8 cellular contexts compared by ENCODE assay signal in the genomic region with DNA sequence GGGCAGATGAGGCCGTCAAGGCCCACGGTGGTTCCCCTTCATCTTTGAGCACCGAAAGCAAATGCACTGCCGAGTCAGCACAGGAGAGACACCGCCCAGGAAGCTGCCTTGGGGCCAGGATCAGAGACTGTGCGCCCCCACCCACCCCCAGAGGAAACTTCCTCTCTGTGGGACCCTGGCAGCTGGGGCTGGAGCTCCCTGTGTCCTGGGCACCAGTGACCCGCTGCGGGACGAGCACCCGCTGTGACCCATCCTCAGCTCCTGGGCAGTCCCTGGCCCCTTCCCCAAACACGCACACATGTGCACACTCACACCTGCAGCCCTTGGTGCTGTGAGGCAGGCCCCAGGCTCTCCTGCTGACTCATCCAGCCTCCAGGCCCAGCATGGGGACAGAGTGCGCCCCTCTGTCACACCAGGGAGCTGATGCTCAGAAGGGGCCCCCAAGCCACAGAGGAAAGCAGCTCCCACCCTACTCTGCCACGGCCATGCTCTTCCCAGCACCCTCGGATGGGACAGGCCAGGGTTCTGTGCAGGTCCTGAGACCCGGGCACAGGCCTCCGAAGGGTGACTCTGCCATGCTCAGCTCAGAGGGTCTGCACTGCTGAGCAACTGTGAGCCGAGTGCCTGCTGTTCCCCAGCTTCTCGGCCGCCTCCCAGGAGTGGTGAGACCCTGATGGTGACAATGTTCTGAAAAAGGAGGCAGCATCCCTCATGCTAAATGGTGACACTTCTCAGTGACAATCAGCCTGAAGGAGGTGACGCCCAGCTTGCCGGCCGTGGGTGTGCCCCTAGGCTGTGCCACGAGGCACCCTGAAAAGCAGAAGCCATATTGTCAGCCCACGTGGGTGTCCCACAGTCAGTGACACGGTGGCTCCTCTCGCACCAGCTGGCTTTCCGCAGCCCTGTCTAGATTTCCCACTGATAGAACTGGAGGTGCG. TPM values are rescaled to one million over a fixed set of nuclear protein-coding genes. Genes with fewer than 3 reads are reported as not detected.
DNase-seq lines count a peak whose midpoint lies in the region; ATAC-seq and TF ChIP-seq lines count a peak whose summit lies in the region.

No MANE protein-coding gene starts in this region.

- TF ChIP-seq POLR2A in thyroid gland (IDR thresholded peaks at IDR 0.05): no peak

- peak overlapping the region; percentile 79 for H3K4me3 ChIP-seq in Loucy (ENCODE audit: low read length, poor library complexity, severe bottlenecking)
- H3K4me3 ChIP-seq in thyroid gland (replicated peaks in 1 of 3): no peak overlapping the region

- H4K20me1 ChIP-seq in Loucy (ENCODE audit: insufficient read depth, low read length, poor library complexity, severe bottlenecking): peaks cover 31% of the 10 kb centered on the region

- H3K27me3 Mint-ChIP-seq in activated T-cell treated with anti-CD3 and anti-CD28 coated beads, Interleukin-2, amount 50 U/mL, for 72 hours (ENCODE audit: low read depth): no peaks in the 10 kb centered on the region

- peaks cover 92% of the 10 kb centered on the region for H3K79me2 ChIP-seq in Loucy (ENCODE audit: insufficient read depth, low read length)

- H3K9me3 ChIP-seq in Loucy (ENCODE audit: insufficient read depth, low read depth, low read length) (no peaks in the 10 kb centered on the region), thyroid gland (no peaks in the 10 kb centered on the region)

- H3K4me2 ChIP-seq in Loucy (ENCODE audit: low read depth, low read length, poor library complexity, severe bottlenecking): peak overlapping the region; percentile 79

- no peaks in the 10 kb centered on the region for H3K36me3 Mint-ChIP-seq in activated T-cell treated with anti-CD3 and anti-CD28 coated beads, Interleukin-2, amount 50 U/mL, for 72 hours (ENCODE audit: insufficient read depth in 2 of 2)

- POLR2A ChIA-PET in GM10248 (lab: Yijun Ruan, JAX): interaction anchor here (0.5 to 1.1 kb wide), 5 partner anchors 12 to 79 kb away, joined by 3 to 4 read pairs (median 3); no protein-coding TSS in a partner anchor

- WGBS in thyroid gland, 2 donors: 65 to 71% methylated on average over 17 to 20 of the region's 28 CpGs

- H3K4me3 Mint-ChIP-seq in activated T-cell treated with anti-CD3 and anti-CD28 coated beads, Interleukin-2, amount 50 U/mL, for 72 hours: peak overlapping the region; percentile 77 to 80

- peak; percentile 50 to 53 for ATAC-seq in activated T-cell treated with anti-CD3 and anti-CD28 coated beads, Interleukin-2, amount 50 U/mL, for 72 hours (replicated peaks in 1 of 2)
- no peak for ATAC-seq in left colon
- no peak for ATAC-seq in HG03439 (IDR thresholded peaks at IDR 0.05; ENCODE audit: unreplicated experiment)

- H3K36me3 ChIP-seq in Loucy (ENCODE audit: insufficient read depth, low read length) (no peaks in the 10 kb centered on the region), thyroid gland (no peaks in the 10 kb centered on the region)

- CTCF ChIA-PET in GM10248 (lab: Yijun Ruan, JAX): interaction anchor here (1.0 to 7.8 kb wide), 16 partner anchors 9 to 386 kb away, joined by 3 to 80 read pairs (median 6); no protein-coding TSS in a partner anchor

- H3K27ac ChIP-seq in thyroid gland: peak overlapping the region in 2 of 3 donors; percentile 7 to 78

- H3K9me3 Mint-ChIP-seq in activated T-cell treated with anti-CD3 and anti-CD28 coated beads, Interleukin-2, amount 50 U/mL, for 72 hours: no peaks in the 10 kb centered on the region

- peaks cover 27% of the 10 kb centered on the region for H3K4me1 ChIP-seq in Loucy (ENCODE audit: insufficient read depth, low read length, poor library complexity, severe bottlenecking)
- peaks cover 25 to 51% of the 10 kb centered on the region in 2 donors for H3K4me1 ChIP-seq in thyroid gland

- peak overlapping the region; percentile 91 for H3K9ac ChIP-seq in Loucy (ENCODE audit: low read depth, low read length, poor library complexity, severe bottlenecking)

- peak overlapping the region; percentile 76 for H3K27ac Mint-ChIP-seq in activated T-cell treated with anti-CD3 and anti-CD28 coated beads, Interleukin-2, amount 50 U/mL, for 72 hours

- no peak overlapping the region for H2AFZ ChIP-seq in Loucy (ENCODE audit: low read length)

- DNase-seq in GM10248 (ENCODE audit: extremely low spot score) (peak; percentile 78), left colon (peak; percentile 54 to 56), thyroid gland (no peak), NCI-H524 treated with DMSO at 0.1 percent for 48 hours (lab: John Stamatoyannopoulos, UW) (no peak), dermis blood vessel endothelial cell (no peak)
- peak; percentile 72 for DNase-seq in activated T-cell treated with anti-CD3 and anti-CD28 coated beads, Interleukin-2, amount 50 U/mL, for 72 hours

- H3K4me1 Mint-ChIP-seq in activated T-cell treated with anti-CD3 and anti-CD28 coated beads, Interleukin-2, amount 50 U/mL, for 72 hours (ENCODE audit: low read depth): peaks cover 50% of the 10 kb centered on the region

- TF ChIP-seq CTCF in GM10248 (IDR thresholded peaks at IDR 0.05; ENCODE audit: control extremely low read depth, extremely low read depth, low read depth, missing control alignments) (no peak), Loucy (conservative IDR thresholded peaks at IDR 0.05; ENCODE audit: low read length) (no peak), thyroid gland (IDR thresholded peaks at IDR 0.05) (no peak)

- H3K27me3 ChIP-seq in Loucy (ENCODE audit: insufficient read depth, low read length, poor library complexity, severe bottlenecking) (no peaks in the 10 kb centered on the region), thyroid gland (no peaks in the 10 kb centered on the region)

- no peaks in the 10 kb centered on the region for H3K9me2 ChIP-seq in Loucy (replicated peaks; ENCODE audit: low read depth, low read length)

- intact Hi-C loops in left colon (cut with DNase I, micrococcal nuclease): loop anchor here in 1 of 2 donors (5.0 kb wide), 1 partner anchor 34 kb away; no protein-coding TSS in a partner anchor
- intact Hi-C loops in thyroid gland (cut with DNase I): no loop called here

- H3F3A ChIP-seq in Loucy (ENCODE audit: low read depth): no peaks in the 10 kb centered on the region

RNA-seq across cellular contexts. Expression of a gene that starts 3.6 kb away (rescaled TPM):
- 100 to 1,000 TPM in 1 of 2 donors, 10 to 100 TPM in 1; 94.1 to 141 TPM for total RNA-seq in activated T-cell treated with anti-CD3 and anti-CD28 coated beads, Interleukin-2, amount 50 U/mL, for 72 hours
- total RNA-seq in left colon: 100 to 1,000 TPM; 118 to 146 TPM
- total RNA-seq in thyroid gland: 100 to 1,000 TPM in 3 of 4 donors, 10 to 100 TPM in 1; 81.2 to 145 (median 113) TPM
- 354 and 766 TPM in 2 replicates for total RNA-seq in dermis blood vessel endothelial cell

RNA-seq across cellular contexts. Expression of a gene that starts 22.2 kb away (rescaled TPM):
- 100 to 1,000 TPM; 167 to 172 TPM for total RNA-seq in activated T-cell treated with anti-CD3 and anti-CD28 coated beads, Interleukin-2, amount 50 U/mL, for 72 hours
- total RNA-seq in left colon (10 to 100 TPM in 1 of 2 donors, 1 to 10 TPM in 1; 6.8 to 14.8 TPM), thyroid gland (1 to 10 TPM in 2 of 4 donors, under 1 TPM in 2; 0.33 to 1.8 (median 0.99) TPM), dermis blood vessel endothelial cell (5.8 and 22.2 TPM in 2 replicates)

RNA-seq across cellular contexts. Expression of a gene that starts 30.3 kb away (rescaled TPM):
- total RNA-seq in activated T-cell treated with anti-CD3 and anti-CD28 coated beads, Interleukin-2, amount 50 U/mL, for 72 hours: 100 to 1,000 TPM; 116 to 139 TPM
- total RNA-seq in left colon (100 to 1,000 TPM; 112 to 199 TPM), thyroid gland (100 to 1,000 TPM in 3 of 4 donors, 10 to 100 TPM in 1; 88.9 to 182 (median 118) TPM), dermis blood vessel endothelial cell (100 and 138 TPM in 2 replicates)

Comparison
In these comparisons a context has a peak if more than half of its experiments do, and no peak if none do; other contexts are left out.
1. DNase-seq: peak in GM10248 (single experiment), activated T-cell treated with anti-CD3 and anti-CD28 coated beads, Interleukin-2, amount 50 U/mL, for 72 hours (2 of 2) and left colon (2 of 2); none in thyroid gland (0 of 2), NCI-H524 treated with DMSO at 0.1 percent for 48 hours (single experiment) and dermis blood vessel endothelial cell (single experiment).
2. ATAC-seq: peak in activated T-cell treated with anti-CD3 and anti-CD28 coated beads, Interleukin-2, amount 50 U/mL, for 72 hours (2 of 2); none in left colon (single experiment) and HG03439 (single experiment).